ENCODE assay signal across 12 cellular contexts in genomic region chr2:58865436-58865835, GRCh38.
DNase-seq lines count a peak whose midpoint lies in the region; ATAC-seq, FAIRE-seq and TF ChIP-seq lines count a peak whose summit lies in the region.
"Had no signal": no experiment of that assay in that cellular context is flagged by ENCODE, and none has a peak within 500 bp of the region (broad histone marks: within the 10 kb centered on the region; RNA-seq: fewer than 3 reads in every experiment).

No MANE protein-coding gene starts in this region.

- no peak overlapping the region for H3K14ac ChIP-seq in H1 (ENCODE audit: insufficient read length)

- H2BK20ac ChIP-seq in H1 (ENCODE audit: low read length) = no peak overlapping the region

- H3K9me3 ChIP-seq in H1 (ENCODE audit: insufficient read depth in 2 of 2, low read depth in 1 of 2, low read length in 1 of 2) = no peaks in the 10 kb centered on the region
- H3K9me3 ChIP-seq: sigmoid colon, SK-N-SH had no signal

- H2AK5ac ChIP-seq in H1 (ENCODE audit: low read depth, low read length) = no peak overlapping the region

- no peak overlapping the region for H4K91ac ChIP-seq in H1 (replicated peaks; ENCODE audit: insufficient read length, low read length)

- no peak overlapping the region for H3K9ac ChIP-seq in H1 (replicated peaks in 1 of 4; ENCODE audit: extremely low read depth in 1 of 4, low read depth in 3 of 4, low read length in 3 of 4)
- H3K9ac ChIP-seq: SK-N-SH had no signal

- no peak overlapping the region for H2BK5ac ChIP-seq in H1 (ENCODE audit: low read depth, low read length)

- no peak overlapping the region for H3K4ac ChIP-seq in H1 (replicated peaks; ENCODE audit: insufficient read length, low read depth, low read length)

- ATAC-seq in GM18873 (IDR thresholded peaks at IDR 0.05; ENCODE audit: low FRiP score, unreplicated experiment) (peak; percentile 73), GM21515 (IDR thresholded peaks at IDR 0.05; ENCODE audit: unreplicated experiment) (peak; percentile 67), HG03045 (IDR thresholded peaks at IDR 0.05; ENCODE audit: unreplicated experiment) (peak; percentile 59)
- ATAC-seq: naive thymus-derived CD4-positive, alpha-beta T cell had no signal

- no peak overlapping the region for H4K5ac ChIP-seq in H1 (ENCODE audit: insufficient read length, low read depth, low read length)

- H4K8ac ChIP-seq in H1 (ENCODE audit: extremely low read depth, insufficient read depth, low read length) = no peak overlapping the region

- H3K4me1 ChIP-seq in H1 (replicated peaks in 1 of 4; ENCODE audit: control insufficient read depth in 3 of 4, insufficient read depth in 4 of 4, low read length in 3 of 4) = peaks cover 2 to 13% (median 7%) of the 10 kb centered on the region in 4 experiments; a peak in 4 of 7 replicates
- H3K4me1 ChIP-seq: sigmoid colon had no signal

- H3K23me2 ChIP-seq in H1 (ENCODE audit: low read depth, low read length) = no peaks in the 10 kb centered on the region

- FAIRE-seq in H1 (lab: Jason Lieb, UNC) = no peak

- H2AFZ ChIP-seq in H1 (ENCODE audit: low read length) = no peak overlapping the region

- POLR2A ChIA-PET in H1 (lab: Charles Lee; ENCODE audit: partially characterized antibody) = interaction anchor here (0.7 kb wide), 1 partner anchor 178 kb away, joined by 3 read pairs; no protein-coding TSS in a partner anchor

- no peak overlapping the region; the same call in 1 of the 2 replicates for H2BK12ac ChIP-seq in H1 (ENCODE audit: low read depth, low read length)

- H2BK120ac ChIP-seq in H1 (replicated peaks; ENCODE audit: low read depth, low read length) = peak overlapping the region; percentile 80

- 94% methylated on average over 1 of the region's 1 CpG; no CpG with 5 or more reads in 1 of the 2 experiments for WGBS in H1 (ENCODE audit: extremely low coverage in 1 of 2, insufficient coverage in 1 of 2, insufficient read length in 1 of 2, insufficient replicate concordance in 2 of 2, low coverage in 1 of 2, low lambda C conversion rate in 2 of 2, missing lambda C conversion rate in 1 of 2), 2 experiments

- H3K79me2 ChIP-seq in H1 (ENCODE audit: control insufficient read depth in 1 of 2, insufficient read depth in 2 of 2, low read length in 2 of 2) = no peaks in the 10 kb centered on the region

- TF ChIP-seq RAD21 in H1 (IDR thresholded peaks at IDR 0.05 in 1 of 2, conservative IDR thresholded peaks at IDR 0.05 in 1 of 2; ENCODE audit: low read depth in 2 of 2, low read length in 2 of 2) = no peak

- no peaks in the 10 kb centered on the region for H3K36me3 ChIP-seq in H1 (ENCODE audit: control insufficient read depth in 2 of 4, insufficient read depth in 4 of 4, low read length in 3 of 4)
- H3K36me3 ChIP-seq: sigmoid colon had no signal

- no peak for TF ChIP-seq EP300 in H1 (IDR thresholded peaks at IDR 0.05; ENCODE audit: borderline replicate concordance in 1 of 2, low read depth in 2 of 2, low read length in 2 of 2)

- H4K20me1 ChIP-seq in H1 (replicated peaks in 1 of 2; ENCODE audit: control insufficient read depth in 1 of 2, insufficient read depth in 2 of 2, low read length in 2 of 2) = no peaks in the 10 kb centered on the region

- H3K23ac ChIP-seq in H1 (ENCODE audit: insufficient read length) = no peak overlapping the region

- no peak overlapping the region for H3K4me3 ChIP-seq in H1 (ENCODE audit: extremely low read depth in 1 of 4, insufficient read depth in 2 of 4, low read depth in 3 of 4, low read length in 4 of 4)
- H3K4me3 ChIP-seq: sigmoid colon had no signal

- no peak overlapping the region for H3K56ac ChIP-seq in H1 (replicated peaks; ENCODE audit: insufficient read length, low read depth, low read length)

- H3K27me3 ChIP-seq in H1 (replicated peaks in 1 of 4; ENCODE audit: control insufficient read depth in 3 of 4, extremely low read depth in 1 of 4, insufficient read depth in 3 of 4, low read length in 3 of 4) = peaks cover 0 to 7% (median 0%) of the 10 kb centered on the region in 4 experiments; a peak in 2 of 7 replicates
- H3K27me3 ChIP-seq: sigmoid colon had no signal

- no peak overlapping the region for H3K27ac ChIP-seq in H1 (ENCODE audit: low read depth, low read length)
- H3K27ac ChIP-seq: sigmoid colon had no signal

- CTCF ChIA-PET in H1 (lab: Charles Lee; ENCODE audit: partially characterized antibody) = interaction anchor here (0.6 to 1.7 kb wide), 5 partner anchors 9 to 285 kb away, joined by 3 to 4 read pairs (median 3); no protein-coding TSS in a partner anchor

- no peak for TF ChIP-seq CTCF in H1 (IDR thresholded peaks at IDR 0.05; ENCODE audit: control extremely low read depth in 1 of 3, insufficient read depth in 1 of 3, low read depth in 1 of 3, low read length in 3 of 3)
- TF ChIP-seq CTCF in GM13977 (IDR thresholded peaks at IDR 0.05; ENCODE audit: extremely low read depth, insufficient read depth, missing control alignments) = no peak

- H3K18ac ChIP-seq in H1 (ENCODE audit: extremely low read depth, low read length) = no peak overlapping the region

- H3K79me1 ChIP-seq in H1 (ENCODE audit: low read depth, low read length) = no peaks in the 10 kb centered on the region

- no peak for TF ChIP-seq POLR2A in H1 (IDR thresholded peaks at IDR 0.05; ENCODE audit: control extremely low read depth in 1 of 2, low read depth in 2 of 2, low read length in 2 of 2)

- no peak for DNase-seq in H1 (ENCODE audit: low read depth in 1 of 2, low spot score in 2 of 2)
- DNase-seq in GM13977 (ENCODE audit: low spot score) = no peak
- DNase-seq in activated effector memory CD4-positive, alpha-beta T cell treated with Interleukin-2 at 50 U/mL for 16 hours = no peak
- DNase-seq in 8988T = no peak
- DNase-seq: activated B cell treated with CpG ODN at 0.5 μM for 24 hours; naive thymus-derived CD4-positive, alpha-beta T cell; sigmoid colon; SK-N-SH; substantia nigra had no signal

- no peak overlapping the region for H2BK15ac ChIP-seq in H1 (ENCODE audit: low read length)

- peak overlapping the region in 1 of 2 experiments; percentile 57; a peak in 2 of 4 replicates for H3K4me2 ChIP-seq in H1 (ENCODE audit: insufficient read depth in 1 of 2, low read depth in 2 of 2, low read length in 2 of 2)
- H3K4me2 ChIP-seq: SK-N-SH had no signal

- in situ Hi-C loops in GM13977 (cut with MboI; ENCODE audit: low pct_unique_long_range_greater_than_20kb, low sequenced_read_pairs, unreplicated experiment) = no loop called here

TF ChIP-seq in H1, 55 proteins besides CTCF, POLR2A, EP300 and RAD21:
- no peak for TF ChIP-seq ASH2L (IDR thresholded peaks at IDR 0.05; ENCODE audit: low read length)
- no peak for TF ChIP-seq SRF (IDR thresholded peaks at IDR 0.05; ENCODE audit: low read depth, low read length)
- no peak for TF ChIP-seq E2F6 (IDR thresholded peaks at IDR 0.05)
- no peak for TF ChIP-seq HDAC6 (IDR thresholded peaks at IDR 0.05; ENCODE audit: low read depth, low read length)
- TF ChIP-seq GTF2F1 (IDR thresholded peaks at IDR 0.05; ENCODE audit: borderline replicate concordance, low read depth, low read length) = no peak
TF ChIP-seq in H1: peak in this region for 0.
